In the genomic region with DNA sequence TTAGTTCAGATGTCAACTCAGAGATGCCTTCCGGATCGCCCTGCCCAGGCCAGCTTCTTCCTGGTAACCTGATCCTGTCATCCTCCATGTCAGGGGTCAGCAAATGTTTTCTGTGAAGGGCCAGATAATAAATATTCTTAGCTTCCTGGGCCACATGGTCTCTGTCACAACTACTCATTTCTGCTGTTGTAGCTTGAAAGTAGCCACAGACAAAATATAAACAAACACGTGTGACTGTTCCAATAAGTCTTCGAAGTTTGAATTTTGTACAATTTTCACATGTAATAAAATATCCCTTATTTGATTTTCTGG, we compare ENCODE assay signal across 22 cellular contexts.
"Had no signal": no experiment of that assay in that cellular context is flagged by ENCODE, and none has a peak within 500 bp of the region (broad histone marks: within the 10 kb centered on the region; RNA-seq: fewer than 3 reads in every experiment).

No MANE protein-coding gene starts in this region.

- DNase-seq: activated CD4-positive, alpha-beta T cell treated with anti-CD3 and anti-CD28 coated beads, Interleukin-2, amount 50 U/mL, for 1 hour; activated CD8-positive, alpha-beta memory T cell treated with anti-CD3 and anti-CD28 coated beads for 24 hours; activated naive CD4-positive, alpha-beta T cell; anterior cingulate cortex; cerebellar nuclear complex; effector memory CD4-positive, alpha-beta T cell; foreskin melanocyte; left ventricle myocardium inferior; naive thymus-derived CD8-positive, alpha-beta T cell; occipital lobe; right cardiac atrium; stimulated activated CD4-positive, alpha-beta T cell treated with anti-CD3 and anti-CD28 coated beads, Interleukin-15, amount 100 ng/mL, for 24 hours; stimulated activated CD4-positive, alpha-beta T cell treated with anti-CD3 and anti-CD28 coated beads, Interleukin-4, amount 100 ng/mL, for 1 hour; stimulated activated naive CD4-positive, alpha-beta T cell; substantia nigra; T-helper 2 cell had no signal

- H3K4me3 ChIP-seq: breast epithelium, left ventricle myocardium inferior, prostate gland, skin epidermis, tibial nerve had no signal

- H3K36me3 Mint-ChIP-seq: memory B cell; naive thymus-derived CD8-positive, alpha-beta T cell had no signal

- H3K9me3 Mint-ChIP-seq: dendritic cell treated with granulocyte-macrophage colony-stimulating factor and Interleukin-4, amounts not matched to agents 40 ng/mL and 50 ng/mL, for 4 days had no signal

- H3K27me3 Mint-ChIP-seq: dendritic cell treated with granulocyte-macrophage colony-stimulating factor and Interleukin-4, amounts not matched to agents 40 ng/mL and 50 ng/mL, for 4 days; memory B cell; naive thymus-derived CD8-positive, alpha-beta T cell had no signal

- H3K4me3 Mint-ChIP-seq: dendritic cell treated with granulocyte-macrophage colony-stimulating factor and Interleukin-4, amounts not matched to agents 40 ng/mL and 50 ng/mL, for 4 days; memory B cell; naive thymus-derived CD8-positive, alpha-beta T cell had no signal

- H3K27ac ChIP-seq: breast epithelium, left ventricle myocardium inferior, prostate gland, skin epidermis, tibial nerve had no signal

- H3K9me3 ChIP-seq: breast epithelium, prostate gland had no signal

- H3K36me3 ChIP-seq: breast epithelium, left ventricle myocardium inferior, prostate gland had no signal

- H3K4me1 ChIP-seq: breast epithelium, left ventricle myocardium inferior had no signal

- H3K27me3 ChIP-seq: breast epithelium, tibial nerve had no signal

- H3K27ac Mint-ChIP-seq: dendritic cell treated with granulocyte-macrophage colony-stimulating factor and Interleukin-4, amounts not matched to agents 40 ng/mL and 50 ng/mL, for 4 days; memory B cell had no signal
